ENCODE assay signal across 1 cellular context in genomic region chr20:46709055-46709458, GRCh38.
TF ChIP-seq lines count a peak whose summit lies in the region.

No MANE protein-coding gene starts in this region.

TF ChIP-seq in HepG2, 621 proteins besides CTCF, POLR2A, EP300 and RAD21 (continued from another document and continues in another):
- TF ChIP-seq ZBTB46 (CRISPR knock-in tag; IDR thresholded peaks at IDR 0.05; ENCODE audit: borderline replicate concordance) = no peak
- no peak for TF ChIP-seq ZNF724P (CRISPR knock-in tag; IDR thresholded peaks at IDR 0.05; ENCODE audit: borderline replicate concordance)
- TF ChIP-seq HHEX (CRISPR knock-in tag; IDR thresholded peaks at IDR 0.05) = no peak
- no peak for TF ChIP-seq THAP9 (CRISPR knock-in tag; IDR thresholded peaks at IDR 0.05; ENCODE audit: borderline replicate concordance)
- no peak for TF ChIP-seq ZNF773 (CRISPR knock-in tag; IDR thresholded peaks at IDR 0.05; ENCODE audit: borderline replicate concordance)
- peak; percentile 78; the same call in 1 of the 2 replicates for TF ChIP-seq ZMYM3 (CRISPR knock-in tag; IDR thresholded peaks at IDR 0.05)
- no peak for TF ChIP-seq ZNF547 (CRISPR knock-in tag; IDR thresholded peaks at IDR 0.05)
- TF ChIP-seq JUN (CRISPR knock-in tag; IDR thresholded peaks at IDR 0.05) = no peak
- TF ChIP-seq, protein P1, sequence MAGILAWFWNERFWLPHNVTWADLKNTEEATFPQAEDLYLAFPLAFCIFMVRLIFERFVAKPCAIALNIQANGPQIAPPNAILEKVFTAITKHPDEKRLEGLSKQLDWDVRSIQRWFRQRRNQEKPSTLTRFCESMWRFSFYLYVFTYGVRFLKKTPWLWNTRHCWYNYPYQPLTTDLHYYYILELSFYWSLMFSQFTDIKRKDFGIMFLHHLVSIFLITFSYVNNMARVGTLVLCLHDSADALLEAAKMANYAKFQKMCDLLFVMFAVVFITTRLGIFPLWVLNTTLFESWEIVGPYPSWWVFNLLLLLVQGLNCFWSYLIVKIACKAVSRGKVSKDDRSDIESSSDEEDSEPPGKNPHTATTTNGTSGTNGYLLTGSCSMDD (CRISPR knock-in tag; IDR thresholded peaks at IDR 0.05) = no peak
- TF ChIP-seq POLR2AphosphoS5 (IDR thresholded peaks at IDR 0.05; ENCODE audit: low read depth, low read length) = no peak; the same call in none of the 2 replicates
- no peak for TF ChIP-seq ZNF768 (CRISPR knock-in tag; IDR thresholded peaks at IDR 0.05)
- TF ChIP-seq, protein P2, sequence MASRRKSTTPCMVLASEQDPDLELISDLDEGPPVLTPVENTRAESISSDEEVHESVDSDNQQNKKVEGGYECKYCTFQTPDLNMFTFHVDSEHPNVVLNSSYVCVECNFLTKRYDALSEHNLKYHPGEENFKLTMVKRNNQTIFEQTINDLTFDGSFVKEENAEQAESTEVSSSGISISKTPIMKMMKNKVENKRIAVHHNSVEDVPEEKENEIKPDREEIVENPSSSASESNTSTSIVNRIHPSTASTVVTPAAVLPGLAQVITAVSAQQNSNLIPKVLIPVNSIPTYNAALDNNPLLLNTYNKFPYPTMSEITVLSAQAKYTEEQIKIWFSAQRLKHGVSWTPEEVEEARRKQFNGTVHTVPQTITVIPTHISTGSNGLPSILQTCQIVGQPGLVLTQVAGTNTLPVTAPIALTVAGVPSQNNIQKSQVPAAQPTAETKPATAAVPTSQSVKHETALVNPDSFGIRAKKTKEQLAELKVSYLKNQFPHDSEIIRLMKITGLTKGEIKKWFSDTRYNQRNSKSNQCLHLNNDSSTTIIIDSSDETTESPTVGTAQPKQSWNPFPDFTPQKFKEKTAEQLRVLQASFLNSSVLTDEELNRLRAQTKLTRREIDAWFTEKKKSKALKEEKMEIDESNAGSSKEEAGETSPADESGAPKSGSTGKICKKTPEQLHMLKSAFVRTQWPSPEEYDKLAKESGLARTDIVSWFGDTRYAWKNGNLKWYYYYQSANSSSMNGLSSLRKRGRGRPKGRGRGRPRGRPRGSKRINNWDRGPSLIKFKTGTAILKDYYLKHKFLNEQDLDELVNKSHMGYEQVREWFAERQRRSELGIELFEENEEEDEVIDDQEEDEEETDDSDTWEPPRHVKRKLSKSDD (CRISPR knock-in tag; IDR thresholded peaks at IDR 0.05; ENCODE audit: low read depth) = no peak
- no peak for TF ChIP-seq ZNF205 (CRISPR knock-in tag; IDR thresholded peaks at IDR 0.05)
- no peak for TF ChIP-seq ZNF274 (CRISPR knock-in tag; IDR thresholded peaks at IDR 0.05)
- peak; percentile 9; the same call in 1 of the 2 replicates for TF ChIP-seq MEIS1 (CRISPR knock-in tag; IDR thresholded peaks at IDR 0.05; ENCODE audit: borderline replicate concordance)
- no peak for TF ChIP-seq NFIC (IDR thresholded peaks at IDR 0.05; ENCODE audit: low read length)
- no peak for TF ChIP-seq PRMT3 (CRISPR knock-in tag; IDR thresholded peaks at IDR 0.05; ENCODE audit: borderline replicate concordance, low read depth)
- TF ChIP-seq DMAP1 (CRISPR knock-in tag; IDR thresholded peaks at IDR 0.05) = no peak; the same call in 1 of the 2 replicates
- TF ChIP-seq ZBTB34 (CRISPR knock-in tag; IDR thresholded peaks at IDR 0.05) = no peak
- no peak for TF ChIP-seq PCBP2 (optimal IDR thresholded peaks at IDR 0.05; ENCODE audit: low read depth, low read length, poor library complexity, severe bottlenecking)
- no peak for TF ChIP-seq RAD51 (IDR thresholded peaks at IDR 0.05; ENCODE audit: borderline replicate concordance)
- no peak; the same call in 1 of the 2 replicates for TF ChIP-seq ZBTB3 (CRISPR knock-in tag; IDR thresholded peaks at IDR 0.05; ENCODE audit: borderline replicate concordance, low read depth)
- no peak for TF ChIP-seq CHCHD3 (CRISPR knock-in tag; IDR thresholded peaks at IDR 0.05)
- no peak for TF ChIP-seq PBX3 (CRISPR knock-in tag; IDR thresholded peaks at IDR 0.05; ENCODE audit: borderline replicate concordance)
- TF ChIP-seq ZNF574 (CRISPR knock-in tag; IDR thresholded peaks at IDR 0.05) = no peak
- no peak for TF ChIP-seq RELA (CRISPR knock-in tag; IDR thresholded peaks at IDR 0.05)
- TF ChIP-seq, protein P3, sequence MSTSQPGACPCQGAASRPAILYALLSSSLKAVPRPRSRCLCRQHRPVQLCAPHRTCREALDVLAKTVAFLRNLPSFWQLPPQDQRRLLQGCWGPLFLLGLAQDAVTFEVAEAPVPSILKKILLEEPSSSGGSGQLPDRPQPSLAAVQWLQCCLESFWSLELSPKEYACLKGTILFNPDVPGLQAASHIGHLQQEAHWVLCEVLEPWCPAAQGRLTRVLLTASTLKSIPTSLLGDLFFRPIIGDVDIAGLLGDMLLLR (CRISPR knock-in tag; IDR thresholded peaks at IDR 0.05) = no peak
- TF ChIP-seq ZNF3 (CRISPR knock-in tag; IDR thresholded peaks at IDR 0.05) = no peak
- TF ChIP-seq TGIF2 (CRISPR knock-in tag; IDR thresholded peaks at IDR 0.05) = no peak
- 0 out of 2 replicates have a peak, but pooled peaks have one; percentile 15 for TF ChIP-seq SOX5 (CRISPR knock-in tag; IDR thresholded peaks at IDR 0.05; ENCODE audit: borderline replicate concordance)
- TF ChIP-seq SRY (CRISPR knock-in tag; IDR thresholded peaks at IDR 0.05) = no peak
- no peak for TF ChIP-seq ZNF333 (CRISPR knock-in tag; IDR thresholded peaks at IDR 0.05; ENCODE audit: borderline replicate concordance)
- TF ChIP-seq, protein P4, sequence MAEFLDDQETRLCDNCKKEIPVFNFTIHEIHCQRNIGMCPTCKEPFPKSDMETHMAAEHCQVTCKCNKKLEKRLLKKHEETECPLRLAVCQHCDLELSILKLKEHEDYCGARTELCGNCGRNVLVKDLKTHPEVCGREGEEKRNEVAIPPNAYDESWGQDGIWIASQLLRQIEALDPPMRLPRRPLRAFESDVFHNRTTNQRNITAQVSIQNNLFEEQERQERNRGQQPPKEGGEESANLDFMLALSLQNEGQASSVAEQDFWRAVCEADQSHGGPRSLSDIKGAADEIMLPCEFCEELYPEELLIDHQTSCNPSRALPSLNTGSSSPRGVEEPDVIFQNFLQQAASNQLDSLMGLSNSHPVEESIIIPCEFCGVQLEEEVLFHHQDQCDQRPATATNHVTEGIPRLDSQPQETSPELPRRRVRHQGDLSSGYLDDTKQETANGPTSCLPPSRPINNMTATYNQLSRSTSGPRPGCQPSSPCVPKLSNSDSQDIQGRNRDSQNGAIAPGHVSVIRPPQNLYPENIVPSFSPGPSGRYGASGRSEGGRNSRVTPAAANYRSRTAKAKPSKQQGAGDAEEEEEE (CRISPR knock-in tag; IDR thresholded peaks at IDR 0.05; ENCODE audit: borderline replicate concordance) = no peak
- TF ChIP-seq, protein P5, sequence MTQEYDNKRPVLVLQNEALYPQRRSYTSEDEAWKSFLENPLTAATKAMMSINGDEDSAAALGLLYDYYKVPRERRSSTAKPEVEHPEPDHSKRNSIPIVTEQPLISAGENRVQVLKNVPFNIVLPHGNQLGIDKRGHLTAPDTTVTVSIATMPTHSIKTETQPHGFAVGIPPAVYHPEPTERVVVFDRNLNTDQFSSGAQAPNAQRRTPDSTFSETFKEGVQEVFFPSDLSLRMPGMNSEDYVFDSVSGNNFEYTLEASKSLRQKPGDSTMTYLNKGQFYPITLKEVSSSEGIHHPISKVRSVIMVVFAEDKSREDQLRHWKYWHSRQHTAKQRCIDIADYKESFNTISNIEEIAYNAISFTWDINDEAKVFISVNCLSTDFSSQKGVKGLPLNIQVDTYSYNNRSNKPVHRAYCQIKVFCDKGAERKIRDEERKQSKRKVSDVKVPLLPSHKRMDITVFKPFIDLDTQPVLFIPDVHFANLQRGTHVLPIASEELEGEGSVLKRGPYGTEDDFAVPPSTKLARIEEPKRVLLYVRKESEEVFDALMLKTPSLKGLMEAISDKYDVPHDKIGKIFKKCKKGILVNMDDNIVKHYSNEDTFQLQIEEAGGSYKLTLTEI (CRISPR knock-in tag; conservative IDR thresholded peaks at IDR 0.05) = no peak
- no peak for TF ChIP-seq ONECUT2 (CRISPR knock-in tag; IDR thresholded peaks at IDR 0.05)
- TF ChIP-seq, protein P6, sequence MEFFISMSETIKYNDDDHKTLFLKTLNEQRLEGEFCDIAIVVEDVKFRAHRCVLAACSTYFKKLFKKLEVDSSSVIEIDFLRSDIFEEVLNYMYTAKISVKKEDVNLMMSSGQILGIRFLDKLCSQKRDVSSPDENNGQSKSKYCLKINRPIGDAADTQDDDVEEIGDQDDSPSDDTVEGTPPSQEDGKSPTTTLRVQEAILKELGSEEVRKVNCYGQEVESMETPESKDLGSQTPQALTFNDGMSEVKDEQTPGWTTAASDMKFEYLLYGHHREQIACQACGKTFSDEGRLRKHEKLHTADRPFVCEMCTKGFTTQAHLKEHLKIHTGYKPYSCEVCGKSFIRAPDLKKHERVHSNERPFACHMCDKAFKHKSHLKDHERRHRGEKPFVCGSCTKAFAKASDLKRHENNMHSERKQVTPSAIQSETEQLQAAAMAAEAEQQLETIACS (CRISPR knock-in tag; IDR thresholded peaks at IDR 0.05) = no peak
- TF ChIP-seq ZBTB1 (CRISPR knock-in tag; IDR thresholded peaks at IDR 0.05; ENCODE audit: borderline replicate concordance) = no peak
- no peak for TF ChIP-seq ZMYM2 (CRISPR knock-in tag; IDR thresholded peaks at IDR 0.05)
